In genomic region chr2:65666156-65666725, GRCh38 we compare ENCODE assay signal across 9 cellular contexts.
DNase-seq lines count a peak whose midpoint lies in the region; ATAC-seq, FAIRE-seq and TF ChIP-seq lines count a peak whose summit lies in the region.
"Had no signal": no experiment of that assay in that cellular context is flagged by ENCODE, and none has a peak within 500 bp of the region (broad histone marks: within the 10 kb centered on the region; RNA-seq: fewer than 3 reads in every experiment).

No MANE protein-coding gene starts in this region.

- no TSS peak for BruUV-seq in K562 (replicated peaks; lab: Mats Ljungman, UMichigan)

- H3K27me3 Mint-ChIP-seq in endodermal cell (ENCODE audit: insufficient read depth): peaks cover 77% of the 10 kb centered on the region

- no peak for TF ChIP-seq POLR2A in K562 (conservative IDR thresholded peaks at IDR 0.05)

- H3K36me3 Mint-ChIP-seq in endodermal cell (ENCODE audit: low read depth): peaks cover 4% of the 10 kb centered on the region

- no peak overlapping the region for H3K9ac ChIP-seq in K562 (ENCODE audit: insufficient read depth in 1 of 2, low read depth in 2 of 2, low read length in 2 of 2)
- H3K9ac ChIP-seq in endodermal cell (ENCODE audit: extremely low read depth, low read length, poor library complexity, severe bottlenecking): no peak overlapping the region

- no peak for TF ChIP-seq RAD21 in K562 (CRISPR knock-in tag; conservative IDR thresholded peaks at IDR 0.05 in 1 of 2, IDR thresholded peaks at IDR 0.05 in 1 of 2)

- H3K4me3 ChIP-seq in K562 (no peak overlapping the region), endodermal cell (ENCODE audit: low read length) (no peak overlapping the region)

- H3K9me3 ChIP-seq in K562 (replicated peaks; ENCODE audit: control insufficient read depth, insufficient read depth, low read depth, low read length) (no peaks in the 10 kb centered on the region), endodermal cell (ENCODE audit: control insufficient read depth, low read length) (peaks cover 21% of the 10 kb centered on the region)
- H3K9me3 ChIP-seq: neutrophil had no signal

- in situ Hi-C loops in K562 (cut with MboI): no loop called here

- no peak overlapping the region for H3K27ac Mint-ChIP-seq in endodermal cell

- H3K4me1 ChIP-seq in K562 (replicated peaks in 1 of 2; ENCODE audit: control insufficient read depth in 2 of 2, insufficient read depth in 2 of 2, low read length in 2 of 2) (peaks cover 0 to 3% of the 10 kb centered on the region in 2 experiments; a peak in 2 of 5 replicates), endodermal cell (ENCODE audit: control insufficient read depth, insufficient read depth, low read length) (no peaks in the 10 kb centered on the region)

- TF ChIP-seq CTCF in GM20000 (IDR thresholded peaks at IDR 0.05; ENCODE audit: extremely low read depth, missing control alignments) (no peak), K562 (IDR thresholded peaks at IDR 0.05 in 2 of 3, conservative IDR thresholded peaks at IDR 0.05 in 1 of 3; ENCODE audit: insufficient read depth in 2 of 3, low read depth in 1 of 3, low read length in 3 of 3) (no peak), endodermal cell (conservative IDR thresholded peaks at IDR 0.05) (no peak)

- H2AFZ ChIP-seq in K562 (ENCODE audit: low read depth, low read length): peak overlapping the region; percentile 34; the same call in 1 of the 2 replicates

- CTCF ChIA-PET in K562 (lab: Yijun Ruan, JAX; ENCODE audit: low intra/inter-chr PET ratio): interaction anchor here (0.6 kb wide), 1 partner anchor 114 kb away, joined by 3 read pairs; no protein-coding TSS in a partner anchor

- H3K4me2 ChIP-seq in K562 (ENCODE audit: insufficient read depth, low read length): no peak overlapping the region

- peaks cover 13% of the 10 kb centered on the region for H3K4me1 Mint-ChIP-seq in endodermal cell

- H3K27me3 ChIP-seq in K562 (ENCODE audit: control insufficient read depth in 2 of 2, insufficient read depth in 2 of 2, low read length in 2 of 2): peaks cover 11 to 15% of the 10 kb centered on the region in 2 experiments
- peaks cover 15% of the 10 kb centered on the region for H3K27me3 ChIP-seq in endodermal cell (ENCODE audit: control insufficient read depth, insufficient read depth, low read length, poor library complexity, severe bottlenecking)
- H3K27me3 ChIP-seq: neutrophil had no signal

- peak; percentile 99 for ATAC-seq in HG03378 (IDR thresholded peaks at IDR 0.05; ENCODE audit: unreplicated experiment)
- no peak for ATAC-seq in K562

- POLR2A ChIA-PET in K562 (lab: Yijun Ruan, JAX): interaction anchor here (0.7 to 0.8 kb wide), 2 partner anchors 61 to 268 kb away, joined by 3 read pairs; no protein-coding TSS in a partner anchor

- intact Hi-C loops in K562 (cut with micrococcal nuclease): no loop called here

- peaks cover 26% of the 10 kb centered on the region for H3K9me3 Mint-ChIP-seq in endodermal cell

- H3K36me3 ChIP-seq in K562 (ENCODE audit: control insufficient read depth, insufficient read depth, low read length) (no peaks in the 10 kb centered on the region), endodermal cell (ENCODE audit: control insufficient read depth, insufficient read depth, low read length) (no peaks in the 10 kb centered on the region)
- H3K36me3 ChIP-seq: neutrophil had no signal

- TF ChIP-seq EP300 in K562 (IDR thresholded peaks at IDR 0.05; ENCODE audit: low read length): no peak

- 6% methylated on average over 6 of the region's 6 CpGs for WGBS in K562 (ENCODE audit: insufficient coverage, low coverage, missing lambda C conversion rate)
- 97 to 100% methylated on average over 3 to 6 of the region's 6 CpGs for WGBS in endodermal cell (ENCODE audit: insufficient coverage in 1 of 2, insufficient read length in 1 of 2), 2 experiments

- FAIRE-seq in K562 (lab: Jason Lieb, UNC): no peak

- H3K27ac ChIP-seq in K562 (ENCODE audit: extremely low read depth, low read depth, low read length): no peak overlapping the region
- no peak overlapping the region for H3K27ac ChIP-seq in endodermal cell (ENCODE audit: low read depth, low read length)
- H3K27ac ChIP-seq: neutrophil had no signal

- no peaks in the 10 kb centered on the region for H3K9me1 ChIP-seq in K562 (ENCODE audit: control insufficient read depth, insufficient read depth, low read length)

- no peaks in the 10 kb centered on the region for H4K20me1 ChIP-seq in K562 (replicated peaks; ENCODE audit: control insufficient read depth, insufficient read depth, low read length)

- H3K79me2 ChIP-seq in K562 (ENCODE audit: control insufficient read depth, insufficient read depth, low read length): no peaks in the 10 kb centered on the region

- no peak overlapping the region for H3K4me3 Mint-ChIP-seq in endodermal cell

- DNase-seq in GM03348 (ENCODE audit: low spot score) (peak; percentile 36), GM20000 (ENCODE audit: low spot score) (peak; percentile 76), K562 (ENCODE audit: extremely low read depth in 1 of 4, low spot score in 3 of 4) (peak in 1 of 4 experiments; percentile 13), endodermal cell (no peak), SK-N-DZ (ENCODE audit: low spot score) (no peak), NCI-H1417 (lab: John Stamatoyannopoulos, UW) (no peak), NCI-H2029 (lab: John Stamatoyannopoulos, UW) (no peak)

TF ChIP-seq in K562, 482 proteins besides CTCF, POLR2A, EP300 and RAD21 (continues in another document):
- 0 out of 4 replicates have a peak, but pooled peaks of 1 of the 2 experiments have one; percentile 20 for TF ChIP-seq MAZ (CRISPR knock-in tag; conservative IDR thresholded peaks at IDR 0.05 in 1 of 2, IDR thresholded peaks at IDR 0.05 in 1 of 2)
- peak; percentile 39; the same call in 1 of the 2 replicates for TF ChIP-seq SMAD4 (CRISPR knock-in tag; conservative IDR thresholded peaks at IDR 0.05)
- peak; percentile 88 for TF ChIP-seq JUND (IDR thresholded peaks at IDR 0.05; ENCODE audit: borderline replicate concordance, low read depth, low read length)
- TF ChIP-seq JUND (tag; IDR thresholded peaks at IDR 0.05; ENCODE audit: borderline replicate concordance, low read depth, low read length): peak; percentile 77; the same call in 1 of the 3 replicates
- TF ChIP-seq NFXL1 (CRISPR knock-in tag; IDR thresholded peaks at IDR 0.05): 0 out of 2 replicates have a peak, but pooled peaks have one; percentile 33
- 0 out of 2 replicates have a peak, but pooled peaks have one; percentile 47 for TF ChIP-seq JUNB (CRISPR knock-in tag; conservative IDR thresholded peaks at IDR 0.05)
- no peak for TF ChIP-seq TRIM25 (IDR thresholded peaks at IDR 0.05; ENCODE audit: borderline replicate concordance)
- 0 out of 2 replicates have a peak, but pooled peaks have one; percentile 44 for TF ChIP-seq ERF (CRISPR knock-in tag; IDR thresholded peaks at IDR 0.05)
- no peak for TF ChIP-seq EWSR1 (IDR thresholded peaks at IDR 0.05; ENCODE audit: borderline replicate concordance, low read depth, partially characterized antibody)
- TF ChIP-seq BDP1 (IDR thresholded peaks at IDR 0.05; ENCODE audit: insufficient read depth, insufficient read length): no peak
- peak; percentile 95 for TF ChIP-seq ZNF589 (CRISPR knock-in tag; IDR thresholded peaks at IDR 0.05; ENCODE audit: low read depth)
- TF ChIP-seq PYGO2 (tag; IDR thresholded peaks at IDR 0.05): 0 out of 2 replicates have a peak, but pooled peaks have one; percentile 28
- peak; percentile 27; the same call in 1 of the 2 replicates for TF ChIP-seq ZKSCAN8 (CRISPR knock-in tag; IDR thresholded peaks at IDR 0.05)
- 0 out of 2 replicates have a peak, but pooled peaks have one; percentile 40 for TF ChIP-seq HDAC8 (tag; IDR thresholded peaks at IDR 0.05)
- TF ChIP-seq NR4A1 (CRISPR knock-in tag; IDR thresholded peaks at IDR 0.05): no peak
- 0 out of 2 replicates have a peak, but pooled peaks have one; percentile 36 for TF ChIP-seq NR4A1 (tag; IDR thresholded peaks at IDR 0.05)
- peak; percentile 83 for TF ChIP-seq ZNF395 (CRISPR knock-in tag; IDR thresholded peaks at IDR 0.05)
- peak in 1 of 2 experiments; percentile 60; a peak in 1 of 4 replicates for TF ChIP-seq ZNF639 (CRISPR knock-in tag; conservative IDR thresholded peaks at IDR 0.05 in 1 of 2, IDR thresholded peaks at IDR 0.05 in 1 of 2)

Comparison
In these comparisons a context has a peak if more than half of its experiments do, and no peak if none do; other contexts are left out.
1. DNase-seq: peak in GM03348 (single experiment) and GM20000 (single experiment); none in endodermal cell (single experiment), SK-N-DZ (single experiment), NCI-H1417 (0 of 3) and NCI-H2029 (single experiment).